In the genomic region with DNA sequence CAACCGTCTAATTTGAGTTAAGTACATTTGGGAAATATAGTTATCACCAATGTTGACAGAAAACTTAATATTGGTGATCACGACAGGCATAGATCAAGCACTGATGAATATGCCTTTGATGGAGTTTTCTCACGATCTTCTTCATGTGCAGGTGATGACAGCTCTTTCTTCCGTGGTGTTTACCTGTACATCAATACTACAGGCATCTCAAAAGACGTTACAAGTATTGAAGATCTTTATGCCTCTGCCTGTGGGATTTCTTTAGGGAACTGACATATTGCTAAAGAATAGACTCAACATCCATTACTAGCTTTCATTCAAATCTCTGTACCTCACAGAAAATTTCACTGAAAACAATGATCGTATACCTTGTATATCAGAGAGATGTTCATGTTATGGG, we compare ENCODE assay signal across 39 cellular contexts.
"Had no signal": no experiment of that assay in that cellular context is flagged by ENCODE, and none has a peak within 500 bp of the region (broad histone marks: within the 10 kb centered on the region; RNA-seq: fewer than 3 reads in every experiment).

No MANE protein-coding gene starts in this region.

- H3K4me3 Mint-ChIP-seq: activated naive CD4-positive, alpha-beta T cell treated with anti-CD3 and anti-CD28 coated beads for 36 hours; activated naive CD4-positive, alpha-beta T cell treated with anti-CD3 and anti-CD28 coated beads, Interleukin-2, amount 10 ng/mL, durations not matched to agents 7 days and 5 days; activated naive CD4-positive, alpha-beta T cell treated with anti-CD3 and anti-CD28 coated beads, Interleukin-2, amount 50 U/mL, for 24 hours; activated naive CD8-positive, alpha-beta T cell; activated naive CD8-positive, alpha-beta T cell treated with anti-CD3 and anti-CD28 coated beads for 36 hours; activated naive CD8-positive, alpha-beta T cell treated with anti-CD3 and anti-CD28 coated beads, Interleukin-2, amount 10 ng/mL, durations not matched to agents 7 days and 5 days; activated naive CD8-positive, alpha-beta T cell treated with anti-CD3 and anti-CD28 coated beads, Interleukin-2, amount 50 U/mL, for 24 hours; activated T-cell treated with anti-CD3 and anti-CD28 coated beads, Interleukin-2, amount 50 U/mL, for 24 hours; activated T-cell treated with anti-CD3 and anti-CD28 coated beads, Interleukin-2, amount 50 U/mL, for 4 hours; activated T-cell treated with anti-CD3 and anti-CD28 coated beads, Interleukin-2, amount 50 U/mL, for 72 hours; activated T-helper 1 cell treated with anti-CD3 and anti-CD28 coated beads, Interleukin-12 subunit alpha, Interleukin-12 subunit beta, Interleukin-2, Interleukin-4 antibody, amounts not matched to agents 30 ng/mL and 10 ng/mL and 1 ng/mL, durations not matched to agents 14 hours and 24 hours and 36 hours; activated T-helper 17 cell treated with anti-CD3 and anti-CD28 coated beads, Interleukin-2, amount 50 U/mL, for 72 hours; brain; central memory CD8-positive, alpha-beta T cell had no signal

- H3K27me3 Mint-ChIP-seq: activated naive CD4-positive, alpha-beta T cell treated with anti-CD3 and anti-CD28 coated beads, Interleukin-2, amount 10 ng/mL, durations not matched to agents 7 days and 5 days; activated naive CD4-positive, alpha-beta T cell treated with anti-CD3 and anti-CD28 coated beads, Interleukin-2, amount 50 U/mL, for 24 hours; activated naive CD8-positive, alpha-beta T cell treated with anti-CD3 and anti-CD28 coated beads for 36 hours; activated T-cell treated with anti-CD3 and anti-CD28 coated beads, Interleukin-2, amount 50 U/mL, for 24 hours; brain; central memory CD8-positive, alpha-beta T cell had no signal

- H3K9me3 ChIP-seq: adrenal gland, body of pancreas had no signal

- H3K36me3 ChIP-seq: adrenal gland, ascending aorta, brain microvascular endothelial cell, breast epithelium, cardiac muscle cell had no signal

- ATAC-seq: activated naive CD4-positive, alpha-beta T cell treated with anti-CD3 and anti-CD28 coated beads, Interleukin-2, amount 50 U/mL, for 72 hours; activated naive CD8-positive, alpha-beta T cell treated with anti-CD3 and anti-CD28 coated beads, Interleukin-2, amount 50 U/mL, for 24 hours; activated T-cell treated with anti-CD3 and anti-CD28 coated beads, Interleukin-2, amount 50 U/mL, for 4 hours; activated T-cell treated with anti-CD3 and anti-CD28 coated beads, Interleukin-2, amount 50 U/mL, for 72 hours; activated T-helper 17 cell treated with anti-CD3 and anti-CD28 coated beads, Interleukin-2, amount 50 U/mL, for 72 hours; body of pancreas had no signal

- FAIRE-seq: astrocyte, bronchial epithelial cell had no signal

- H3K27ac ChIP-seq: adrenal gland, ascending aorta, body of pancreas, brain microvascular endothelial cell, breast epithelium, cardiac muscle cell had no signal

- H3K27ac Mint-ChIP-seq: activated naive CD4-positive, alpha-beta T cell treated with anti-CD3 and anti-CD28 coated beads for 36 hours; activated naive CD4-positive, alpha-beta T cell treated with anti-CD3 and anti-CD28 coated beads, Interleukin-2, amount 10 ng/mL, durations not matched to agents 7 days and 5 days; activated naive CD4-positive, alpha-beta T cell treated with anti-CD3 and anti-CD28 coated beads, Interleukin-2, amount 50 U/mL, for 24 hours; activated naive CD4-positive, alpha-beta T cell treated with anti-CD3 and anti-CD28 coated beads, Interleukin-2, amount 50 U/mL, for 72 hours; activated naive CD8-positive, alpha-beta T cell; activated naive CD8-positive, alpha-beta T cell treated with anti-CD3 and anti-CD28 coated beads for 36 hours; activated naive CD8-positive, alpha-beta T cell treated with anti-CD3 and anti-CD28 coated beads, Interleukin-2, amount 10 ng/mL, durations not matched to agents 7 days and 5 days; activated naive CD8-positive, alpha-beta T cell treated with anti-CD3 and anti-CD28 coated beads, Interleukin-2, amount 50 U/mL, for 24 hours; activated T-cell treated with anti-CD3 and anti-CD28 coated beads, Interleukin-2, amount 50 U/mL, for 24 hours; activated T-cell treated with anti-CD3 and anti-CD28 coated beads, Interleukin-2, amount 50 U/mL, for 72 hours; activated T-helper 1 cell treated with anti-CD3 and anti-CD28 coated beads, Interleukin-12 subunit alpha, Interleukin-12 subunit beta, Interleukin-2, Interleukin-4 antibody, amounts not matched to agents 30 ng/mL and 10 ng/mL and 1 ng/mL, durations not matched to agents 14 hours and 24 hours and 36 hours; activated T-helper 17 cell treated with anti-CD3 and anti-CD28 coated beads, Interleukin-2, amount 50 U/mL, for 72 hours; activated T-helper 2 cell treated with anti-CD3 and anti-CD28 coated beads, Interferon-gamma antibody, Interleukin-2, Interleukin-4, amounts not matched to agents 10 μg/mL and 5 μg/mL and 100 μg/mL, durations not matched to agents 14 hours and 24 hours and 36 hours; brain had no signal

- H3K4me3 ChIP-seq: adrenal gland, ascending aorta, body of pancreas, breast epithelium, cardiac muscle cell had no signal

- DNase-seq: activated effector memory CD4-positive, alpha-beta T cell treated with anti-CD3 and anti-CD28 coated beads, Interleukin-2, amount 50 U/mL, for 16 hours; activated effector memory CD4-positive, alpha-beta T cell treated with Interleukin-2 at 50 U/mL for 16 hours; activated gamma-delta T cell; activated gamma-delta T cell treated with Interleukin-2 at 50 U/mL for 16 hours; activated naive CD4-positive, alpha-beta T cell; activated naive CD4-positive, alpha-beta T cell treated with anti-CD3 and anti-CD28 coated beads for 36 hours; activated naive CD4-positive, alpha-beta T cell treated with anti-CD3 and anti-CD28 coated beads, Interleukin-2, amount 10 ng/mL, durations not matched to agents 7 days and 5 days; activated naive CD4-positive, alpha-beta T cell treated with anti-CD3 and anti-CD28 coated beads, Interleukin-2, amount 50 U/mL, for 16 hours; activated naive CD4-positive, alpha-beta T cell treated with Interleukin-2 at 50 U/mL for 16 hours; activated naive CD8-positive, alpha-beta T cell treated with anti-CD3 and anti-CD28 coated beads for 36 hours; activated naive CD8-positive, alpha-beta T cell treated with anti-CD3 and anti-CD28 coated beads, Interleukin-2, amount 10 ng/mL, durations not matched to agents 7 days and 5 days; activated naive CD8-positive, alpha-beta T cell treated with anti-CD3 and anti-CD28 coated beads, Interleukin-2, amount 50 U/mL, for 24 hours; activated T-cell treated with anti-CD3 and anti-CD28 coated beads, Interleukin-2, amount 50 U/mL, for 24 hours; activated T-cell treated with anti-CD3 and anti-CD28 coated beads, Interleukin-2, amount 50 U/mL, for 4 hours; activated T-cell treated with anti-CD3 and anti-CD28 coated beads, Interleukin-2, amount 50 U/mL, for 48 hours; activated T-cell treated with anti-CD3 and anti-CD28 coated beads, Interleukin-2, amount 50 U/mL, for 72 hours; adrenal gland; amniotic stem cell; amygdala; anterior cingulate cortex; aorta; body of pancreas; brain microvascular endothelial cell; caudate nucleus; central memory CD4-positive, alpha-beta T cell; cerebellar nuclear complex had no signal

- H3K4me1 ChIP-seq: adrenal gland, ascending aorta, body of pancreas, breast epithelium had no signal

- H3K27me3 ChIP-seq: adrenal gland, ascending aorta, body of pancreas, brain microvascular endothelial cell, breast epithelium, cardiac muscle cell had no signal

- H3K36me3 Mint-ChIP-seq: activated naive CD4-positive, alpha-beta T cell treated with anti-CD3 and anti-CD28 coated beads, Interleukin-2, amount 10 ng/mL, durations not matched to agents 7 days and 5 days; activated naive CD4-positive, alpha-beta T cell treated with anti-CD3 and anti-CD28 coated beads, Interleukin-2, amount 50 U/mL, for 24 hours; activated naive CD4-positive, alpha-beta T cell treated with anti-CD3 and anti-CD28 coated beads, Interleukin-2, amount 50 U/mL, for 72 hours; activated naive CD8-positive, alpha-beta T cell treated with anti-CD3 and anti-CD28 coated beads for 36 hours; activated naive CD8-positive, alpha-beta T cell treated with anti-CD3 and anti-CD28 coated beads, Interleukin-2, amount 10 ng/mL, durations not matched to agents 7 days and 5 days; brain had no signal

- H3K4me1 Mint-ChIP-seq: activated naive CD4-positive, alpha-beta T cell treated with anti-CD3 and anti-CD28 coated beads, Interleukin-2, amount 10 ng/mL, durations not matched to agents 7 days and 5 days; activated naive CD4-positive, alpha-beta T cell treated with anti-CD3 and anti-CD28 coated beads, Interleukin-2, amount 50 U/mL, for 24 hours; activated naive CD8-positive, alpha-beta T cell treated with anti-CD3 and anti-CD28 coated beads for 36 hours; activated naive CD8-positive, alpha-beta T cell treated with anti-CD3 and anti-CD28 coated beads, Interleukin-2, amount 10 ng/mL, durations not matched to agents 7 days and 5 days; activated naive CD8-positive, alpha-beta T cell treated with anti-CD3 and anti-CD28 coated beads, Interleukin-2, amount 50 U/mL, for 24 hours; activated T-helper 17 cell treated with anti-CD3 and anti-CD28 coated beads, Interleukin-2, amount 50 U/mL, for 72 hours; brain; central memory CD8-positive, alpha-beta T cell had no signal
